26 cellular contexts compared by ENCODE assay signal in genomic region chr22:29726512-29727247, GRCh38. TPM values are rescaled to one million over a fixed set of nuclear protein-coding genes. Genes with fewer than 3 reads are reported as not detected.
DNase-seq lines count a peak whose midpoint lies in the region; ATAC-seq, FAIRE-seq and TF ChIP-seq lines count a peak whose summit lies in the region.
"Had no signal": no experiment of that assay in that cellular context is flagged by ENCODE, and none has a peak within 500 bp of the region (broad histone marks: within the 10 kb centered on the region; RNA-seq: fewer than 3 reads in every experiment).

No MANE protein-coding gene starts in this region.

- no peaks in the 10 kb centered on the region for H3K9me2 ChIP-seq in SK-N-SH

- FAIRE-seq in urothelium cell line (lab: Jason Lieb, UNC), result no peak
- FAIRE-seq: A204.1, bronchial epithelial cell had no signal

- DNase-seq in SK-N-SH (no peak), glutamatergic neuron (peak; percentile 64), urothelium cell line (ENCODE audit: low spot score) (peak; percentile 32), coronary artery (ENCODE audit: low spot score) (no peak), medulla oblongata (ENCODE audit: extremely low spot score) (no peak)
- DNase-seq: activated CD8-positive, alpha-beta memory T cell treated with anti-CD3 and anti-CD28 coated beads, Interleukin-2, amount 50 U/mL, for 4 hours; activated gamma-delta T cell; DMS 273 treated with DMSO at 0.1 percent for 48 hours; GF-D8; kidney glomerular epithelial cell; mammary epithelial cell; NCI-H1105 treated with DMSO at 0.1 percent for 48 hours; NCI-H774; SIG-M5 had no signal

- TF ChIP-seq CTCF in SK-N-SH (IDR thresholded peaks at IDR 0.05) (no peak), OCI-LY3 (IDR thresholded peaks at IDR 0.05; ENCODE audit: low read depth, low read length) (no peak), glutamatergic neuron (IDR thresholded peaks at IDR 0.05; ENCODE audit: partially characterized antibody, unreplicated experiment) (no peak), coronary artery (IDR thresholded peaks at IDR 0.05) (no peak)

- no peaks in the 10 kb centered on the region for H4K20me1 ChIP-seq in SK-N-SH (ENCODE audit: insufficient read depth)
- no peaks in the 10 kb centered on the region for H4K20me1 ChIP-seq in OCI-LY3 (ENCODE audit: insufficient read depth, low read length)

- CTCF ChIA-PET in SK-N-SH (lab: Yijun Ruan, JAX), result interaction anchor here (0.7 to 3.2 kb wide), 11 partner anchors 8 to 362 kb away, joined by 4 to 17 read pairs (median 9); no protein-coding TSS in a partner anchor

- no peaks in the 10 kb centered on the region for H3K36me3 Mint-ChIP-seq in glutamatergic neuron (ENCODE audit: unreplicated experiment)

- H2AFZ ChIP-seq in SK-N-SH (ENCODE audit: low read depth) (no peak overlapping the region), OCI-LY3 (ENCODE audit: low read depth, low read length) (no peak overlapping the region)

- no peak overlapping the region for H3K4me3 ChIP-seq in SK-N-SH (ENCODE audit: low read depth in 2 of 2, low read length in 1 of 2)
- H3K4me3 ChIP-seq in OCI-LY3 (ENCODE audit: low read length), result peak overlapping the region; percentile 32; the same call in 1 of the 2 replicates
- H3K4me3 ChIP-seq in coronary artery, result no peak overlapping the region
- H3K4me3 ChIP-seq: ovary, vagina had no signal

- H3K4me2 ChIP-seq in SK-N-SH (no peak overlapping the region), OCI-LY3 (ENCODE audit: low read length) (peak overlapping the region; percentile 54)

- TF ChIP-seq RAD21 in SK-N-SH (IDR thresholded peaks at IDR 0.05; ENCODE audit: low read length), result no peak

- H3K36me3 ChIP-seq in SK-N-SH (replicated peaks in 1 of 2; ENCODE audit: control insufficient read depth in 1 of 2, insufficient read depth in 2 of 2, low read length in 1 of 2), result peaks cover 0 to 2% of the 10 kb centered on the region in 2 experiments
- no peaks in the 10 kb centered on the region for H3K36me3 ChIP-seq in OCI-LY3 (replicated peaks; ENCODE audit: low read depth, low read length)
- H3K36me3 ChIP-seq: ovary had no signal

- H3K79me2 ChIP-seq in SK-N-SH (ENCODE audit: insufficient read depth), result no peaks in the 10 kb centered on the region
- no peaks in the 10 kb centered on the region for H3K79me2 ChIP-seq in OCI-LY3 (ENCODE audit: low read length)

- WGBS in SK-N-SH (ENCODE audit: low lambda C conversion rate), result 59% methylated on average over 15 of the region's 20 CpGs

- POLR2A ChIA-PET in SK-N-SH (lab: Yijun Ruan, JAX), result no interaction called here

- H3K27me3 Mint-ChIP-seq in glutamatergic neuron (ENCODE audit: unreplicated experiment), result peaks cover 6% of the 10 kb centered on the region

- TF ChIP-seq EP300 in SK-N-SH (IDR thresholded peaks at IDR 0.05; ENCODE audit: borderline replicate concordance in 1 of 2, low read depth in 1 of 2, low read length in 1 of 2), result no peak

- no peak overlapping the region for H3K27ac Mint-ChIP-seq in glutamatergic neuron (ENCODE audit: unreplicated experiment)
- H3K27ac Mint-ChIP-seq: activated CD4-positive, alpha-beta T cell treated with anti-CD3 and anti-CD28 coated beads, Interleukin-2, amount 10 ng/mL, durations not matched to agents 24 days and 14 days; dendritic cell treated with granulocyte-macrophage colony-stimulating factor and Interleukin-4, amounts not matched to agents 40 ng/mL and 50 ng/mL, for 4 days; stimulated activated effector memory CD8-positive, alpha-beta T cell treated with anti-CD3 and anti-CD28 coated beads, Interleukin-12 subunit alpha, Interleukin-12 subunit beta, amount 100 ng/mL, for 72 hours had no signal

- peaks cover 6% of the 10 kb centered on the region for H3K4me1 Mint-ChIP-seq in glutamatergic neuron (ENCODE audit: low read depth, unreplicated experiment)
- H3K4me1 Mint-ChIP-seq: activated CD4-positive, alpha-beta T cell treated with anti-CD3 and anti-CD28 coated beads, Interleukin-2, amount 10 ng/mL, durations not matched to agents 24 days and 14 days; stimulated activated effector memory CD8-positive, alpha-beta T cell treated with anti-CD3 and anti-CD28 coated beads, Interleukin-12 subunit alpha, Interleukin-12 subunit beta, amount 100 ng/mL, for 72 hours had no signal

- H3K4me3 Mint-ChIP-seq in glutamatergic neuron (ENCODE audit: unreplicated experiment), result no peak overlapping the region
- H3K4me3 Mint-ChIP-seq: activated CD4-positive, alpha-beta T cell treated with anti-CD3 and anti-CD28 coated beads, Interleukin-2, amount 10 ng/mL, durations not matched to agents 24 days and 14 days; dendritic cell treated with granulocyte-macrophage colony-stimulating factor and Interleukin-4, amounts not matched to agents 40 ng/mL and 50 ng/mL, for 4 days; stimulated activated effector memory CD8-positive, alpha-beta T cell treated with anti-CD3 and anti-CD28 coated beads, Interleukin-12 subunit alpha, Interleukin-12 subunit beta, amount 100 ng/mL, for 72 hours had no signal

- H3F3A ChIP-seq in SK-N-SH (replicated peaks; ENCODE audit: insufficient read depth), result no peaks in the 10 kb centered on the region

- H3K9ac ChIP-seq in SK-N-SH (no peak overlapping the region), OCI-LY3 (ENCODE audit: low read length) (no peak overlapping the region)

- H3K9me3 ChIP-seq in SK-N-SH (no peaks in the 10 kb centered on the region), OCI-LY3 (ENCODE audit: insufficient read depth, low read length) (no peaks in the 10 kb centered on the region)
- H3K9me3 ChIP-seq: ovary, vagina had no signal

- H3K27me3 ChIP-seq in SK-N-SH (ENCODE audit: insufficient read depth), result no peaks in the 10 kb centered on the region
- 0 out of 2 replicates have a peak, but pooled peaks cover 4% of the 10 kb centered on the region for H3K27me3 ChIP-seq in OCI-LY3 (ENCODE audit: low read depth, low read length)
- H3K27me3 ChIP-seq: ovary, vagina had no signal

- H3K27ac ChIP-seq in SK-N-SH (ENCODE audit: low read depth in 2 of 2, low read length in 1 of 2) (no peak overlapping the region; a peak in 1 of 4 replicates), OCI-LY3 (ENCODE audit: low read length) (no peak overlapping the region), coronary artery (no peak overlapping the region)
- H3K27ac ChIP-seq: C4-2B, ovary, vagina had no signal

- H3K9me3 Mint-ChIP-seq in glutamatergic neuron (ENCODE audit: unreplicated experiment), result peaks cover 13% of the 10 kb centered on the region
- H3K9me3 Mint-ChIP-seq: activated CD4-positive, alpha-beta T cell treated with anti-CD3 and anti-CD28 coated beads, Interleukin-2, amount 10 ng/mL, durations not matched to agents 24 days and 14 days; dendritic cell treated with granulocyte-macrophage colony-stimulating factor and Interleukin-4, amounts not matched to agents 40 ng/mL and 50 ng/mL, for 4 days; stimulated activated effector memory CD8-positive, alpha-beta T cell treated with anti-CD3 and anti-CD28 coated beads, Interleukin-12 subunit alpha, Interleukin-12 subunit beta, amount 100 ng/mL, for 72 hours had no signal

- ATAC-seq in SK-N-SH treated with all-trans-retinoic acid at 6 μM for 48 hours, result no peak; the same call in 1 of the 3 replicates
- ATAC-seq in GM18505 (IDR thresholded peaks at IDR 0.05; ENCODE audit: unreplicated experiment), result no peak
- ATAC-seq: stimulated activated effector memory CD8-positive, alpha-beta T cell treated with anti-CD3 and anti-CD28 coated beads, Interleukin-12 subunit alpha, Interleukin-12 subunit beta, amount 100 ng/mL, for 72 hours had no signal

- H3K4me1 ChIP-seq in SK-N-SH (ENCODE audit: control insufficient read depth in 1 of 2, insufficient read depth in 2 of 2, low read depth in 1 of 2, low read length in 1 of 2), result peaks cover 0 to 31% of the 10 kb centered on the region in 2 experiments; a peak in 1 of 4 replicates
- no peaks in the 10 kb centered on the region for H3K4me1 ChIP-seq in OCI-LY3 (ENCODE audit: low read length)
- H3K4me1 ChIP-seq: vagina had no signal

- TF ChIP-seq POLR2A in GM18505 (IDR thresholded peaks at IDR 0.05; ENCODE audit: borderline replicate concordance, extremely low read depth, insufficient read depth, insufficient read length), result no peak

TF ChIP-seq in SK-N-SH, 30 proteins besides CTCF, POLR2A, EP300 and RAD21 (continues in another document):
- no peak for TF ChIP-seq TAF1 (IDR thresholded peaks at IDR 0.05; ENCODE audit: borderline replicate concordance, low read depth, low read length)
- TF ChIP-seq FOSL2 (IDR thresholded peaks at IDR 0.05; ENCODE audit: borderline replicate concordance, low read depth), result no peak
- TF ChIP-seq ELF1 (IDR thresholded peaks at IDR 0.05), result no peak
- no peak for TF ChIP-seq RCOR1 (IDR thresholded peaks at IDR 0.05; ENCODE audit: low read length)

TF ChIP-seq in SK-N-SH treated with all-trans-retinoic acid at 6 μM for 48 hours, 23 proteins besides CTCF, POLR2A, EP300 and RAD21 (continues in another document):
- TF ChIP-seq ISL1 (CRISPR knock-in tag; IDR thresholded peaks at IDR 0.05), result no peak
- no peak for TF ChIP-seq PATZ1 (CRISPR knock-in tag; IDR thresholded peaks at IDR 0.05; ENCODE audit: borderline replicate concordance)
- TF ChIP-seq TCF4 (CRISPR knock-in tag; IDR thresholded peaks at IDR 0.05; ENCODE audit: borderline replicate concordance), result no peak
- TF ChIP-seq ZFP3 (CRISPR knock-in tag; IDR thresholded peaks at IDR 0.05), result no peak

RNA-seq across cellular contexts. Expression of gene CABP7, which starts 6.9 kb away (rescaled TPM):
- 0.72 and 0.73 TPM in 2 replicates for polyA plus RNA-seq in SK-N-SH (2012; rRNA removed)
- 0.42 and 0.55 TPM in 2 replicates for polyA plus RNA-seq in SK-N-SH (2012; cell fraction: cytosol; rRNA removed)
- polyA plus RNA-seq in SK-N-SH (2012; cell fraction: nucleus; rRNA removed), result 1.0 and 1.2 TPM in 2 replicates
- 14.6 TPM for total RNA-seq in glutamatergic neuron (ENCODE audit: unreplicated experiment)
- total RNA-seq: activated CD4-positive, alpha-beta T cell treated with anti-CD3 and anti-CD28 coated beads, Interleukin-2, amount 10 ng/mL, durations not matched to agents 24 days and 14 days; bronchial epithelial cell; fibroblast of villous mesenchyme; vagina had no signal
- polyA plus RNA-seq: mammary epithelial cell had no signal

RNA-seq across cellular contexts. Expression of gene ZMAT5, which starts 40.1 kb away (rescaled TPM):
- 33.5 and 35.0 TPM in 2 replicates for polyA plus RNA-seq in SK-N-SH (2012; rRNA removed)
- polyA plus RNA-seq in SK-N-SH (2012; cell fraction: cytosol; rRNA removed), result 15.9 and 25.0 TPM in 2 replicates
- polyA plus RNA-seq in SK-N-SH (2012; cell fraction: nucleus; rRNA removed), result 16.8 and 18.9 TPM in 2 replicates
- 16.9 TPM for total RNA-seq in glutamatergic neuron (ENCODE audit: unreplicated experiment)

RNA-seq across cellular contexts. Expression of gene UQCR10, which starts 40.5 kb away (rescaled TPM):
- 229 and 248 TPM in 2 replicates for polyA plus RNA-seq in SK-N-SH (2012; rRNA removed)
- polyA plus RNA-seq in SK-N-SH (2012; cell fraction: cytosol; rRNA removed), result 183 and 224 TPM in 2 replicates
- 70.0 and 99.9 TPM in 2 replicates for polyA plus RNA-seq in SK-N-SH (2012; cell fraction: nucleus; rRNA removed)
- total RNA-seq in glutamatergic neuron (ENCODE audit: unreplicated experiment), result 77.7 TPM

Comparison
In these comparisons a context has a peak if more than half of its experiments do, and no peak if none do; other contexts are left out.
1. DNase-seq: peak in glutamatergic neuron (single experiment) and urothelium cell line (single experiment); none in SK-N-SH (single experiment), coronary artery (single experiment) and medulla oblongata (single experiment).